1 cellular context compared by ENCODE assay signal in the genomic region with DNA sequence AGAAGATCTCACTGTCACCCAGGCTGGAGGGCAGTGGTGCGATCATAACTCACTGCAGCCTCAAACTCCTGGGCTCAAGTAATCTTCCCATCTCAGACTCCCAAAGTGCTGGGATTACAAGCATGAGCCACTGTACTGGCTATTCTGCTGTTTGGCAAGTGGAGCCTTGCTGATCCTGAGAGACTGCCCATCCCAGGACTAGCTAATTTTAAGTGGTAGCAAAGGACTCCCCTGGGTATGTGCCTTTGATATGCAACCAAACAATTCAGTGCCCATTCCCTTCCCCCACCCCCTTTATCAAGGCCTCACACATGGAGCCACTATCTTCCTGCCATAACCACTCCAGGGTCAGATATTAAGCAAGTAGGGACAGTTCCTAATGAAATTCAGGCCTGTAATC.
TF ChIP-seq lines count a peak whose summit lies in the region.

No MANE protein-coding gene starts in this region.

TF ChIP-seq in K562, 482 proteins besides CTCF, POLR2A, EP300 and RAD21:
- TF ChIP-seq KDM1A (IDR thresholded peaks at IDR 0.05) (0 out of 4 replicates have a peak, but pooled peaks of 1 of the 2 experiments have one; percentile 18), CBFA2T2 (conservative IDR thresholded peaks at IDR 0.05) (peak; percentile 22; the same call in 1 of the 2 replicates), TCF3 (CRISPR knock-in tag; IDR thresholded peaks at IDR 0.05) (0 out of 2 replicates have a peak, but pooled peaks have one; percentile 27), TAL1 (IDR thresholded peaks at IDR 0.05) (peak; percentile 25; the same call in 1 of the 2 replicates), ELF4 (CRISPR knock-in tag; IDR thresholded peaks at IDR 0.05) (no peak), ZNF717 (CRISPR knock-in tag; IDR thresholded peaks at IDR 0.05) (no peak), CBFA2T3 (IDR thresholded peaks at IDR 0.05) (peak; percentile 62), ARID1B (IDR thresholded peaks at IDR 0.05) (peak; percentile 34; the same call in 1 of the 2 replicates)
TF ChIP-seq in K562: peak in this region for 6.
